In genomic region chr15:100908466-100908865, GRCh38 we compare ENCODE assay signal across 16 cellular contexts. TPM values are rescaled to one million over a fixed set of nuclear protein-coding genes. Genes with fewer than 3 reads are reported as not detected.
DNase-seq lines count a peak whose midpoint lies in the region; ATAC-seq and TF ChIP-seq lines count a peak whose summit lies in the region.
"Had no signal": no experiment of that assay in that cellular context is flagged by ENCODE, and none has a peak within 500 bp of the region (broad histone marks: within the 10 kb centered on the region; RNA-seq: fewer than 3 reads in every experiment).

No MANE protein-coding gene starts in this region.

- no peak overlapping the region for H3K4ac ChIP-seq in mesenchymal stem cell (ENCODE audit: low read depth in 1 of 2, low read length in 2 of 2)

- H3K18ac ChIP-seq in mesenchymal stem cell (ENCODE audit: low read depth in 1 of 2, low read length in 2 of 2): no peak overlapping the region

- no peak overlapping the region for H2BK5ac ChIP-seq in mesenchymal stem cell (ENCODE audit: low read depth, low read length, poor library complexity, severe bottlenecking)

- POLR2A ChIA-PET in RWPE1 (lab: Yijun Ruan, JAX; ENCODE audit: low non-redundant PET): no interaction called here

- H3K14ac ChIP-seq in mesenchymal stem cell (ENCODE audit: low read length in 2 of 2): no peak overlapping the region

- H2AK5ac ChIP-seq in mesenchymal stem cell (ENCODE audit: low read length, severe bottlenecking): no peak overlapping the region

- H2BK15ac ChIP-seq in mesenchymal stem cell (ENCODE audit: low read depth, poor library complexity, severe bottlenecking): no peak overlapping the region

- H3K36me3 ChIP-seq in mesenchymal stem cell (ENCODE audit: control insufficient read depth in 1 of 2, insufficient read depth in 2 of 2, low read depth in 1 of 2, low read length in 2 of 2): peaks cover 0 to 89% of the 10 kb centered on the region in 2 experiments

- no peaks in the 10 kb centered on the region for H3K4me1 ChIP-seq in mesenchymal stem cell (ENCODE audit: control insufficient read depth, insufficient read depth, low read depth, low read length)

- H2BK120ac ChIP-seq in mesenchymal stem cell (ENCODE audit: low read depth, low read length): no peak overlapping the region

- no peak overlapping the region for H2BK12ac ChIP-seq in mesenchymal stem cell (ENCODE audit: low read length in 2 of 2)

- peaks cover 9% of the 10 kb centered on the region for H3K9me3 ChIP-seq in mesenchymal stem cell (ENCODE audit: control insufficient read depth, low read length)

- 75% methylated on average over 6 of the region's 6 CpGs for WGBS in mesenchymal stem cell

- peak overlapping the region; percentile 22; the same call in 1 of the 2 replicates for H3K27ac ChIP-seq in RWPE1
- no peak overlapping the region for H3K27ac ChIP-seq in mesenchymal stem cell (ENCODE audit: low read length, poor library complexity, severe bottlenecking)
- H3K27ac ChIP-seq: GM23248 had no signal

- no peak overlapping the region for H3K9ac ChIP-seq in mesenchymal stem cell (ENCODE audit: low read length)
- H3K9ac ChIP-seq: GM23248 had no signal

- DNase-seq in RWPE1 (ENCODE audit: low spot score): no peak
- DNase-seq in mesenchymal stem cell: no peak
- DNase-seq in omental fat pad (ENCODE audit: low spot score): peak; percentile 21
- DNase-seq in NCI-H1436 (lab: John Stamatoyannopoulos, UW): no peak
- DNase-seq in amygdala (lab: John Stamatoyannopoulos, UW): no peak
- no peak for DNase-seq in NCI-H2029 (lab: John Stamatoyannopoulos, UW)
- DNase-seq: C1 segment of cervical spinal cord; CD4-positive, alpha-beta memory T cell; COR-L47; DMS79; EL; GDM1; GM23248; H9 had no signal

- TF ChIP-seq CTCF in RWPE1 (conservative IDR thresholded peaks at IDR 0.05; ENCODE audit: low read depth) (no peak), omental fat pad (IDR thresholded peaks at IDR 0.05) (no peak)

- H3K27me3 ChIP-seq in mesenchymal stem cell (ENCODE audit: control insufficient read depth in 1 of 2, insufficient read depth in 1 of 2, low read length in 2 of 2): peaks cover 0 to 17% of the 10 kb centered on the region in 2 experiments

- no peak overlapping the region for H3K4me2 ChIP-seq in mesenchymal stem cell (ENCODE audit: low read length, poor library complexity, severe bottlenecking)

- H4K91ac ChIP-seq in mesenchymal stem cell (ENCODE audit: low read length): peak overlapping the region; percentile 15

- H3K23ac ChIP-seq in mesenchymal stem cell (ENCODE audit: low read length in 2 of 2): no peak overlapping the region

- H4K8ac ChIP-seq in mesenchymal stem cell (ENCODE audit: low read length): no peak overlapping the region

- CTCF ChIA-PET in RWPE1 (lab: Yijun Ruan, JAX): no interaction called here

- H2AFZ ChIP-seq in mesenchymal stem cell (ENCODE audit: low read depth, low read length): no peak overlapping the region
- H2AFZ ChIP-seq: GM23248 had no signal

- no peaks in the 10 kb centered on the region for H3K79me1 ChIP-seq in mesenchymal stem cell (replicated peaks; ENCODE audit: low read length, poor library complexity, severe bottlenecking)

- no peak for ATAC-seq in omental fat pad (ENCODE audit: low FRiP score)
- ATAC-seq: GM12878, HCT116 had no signal

- H3K4me3 ChIP-seq in mesenchymal stem cell (ENCODE audit: insufficient read depth in 1 of 2, low read depth in 1 of 2, low read length in 2 of 2): no peak overlapping the region
- H3K4me3 ChIP-seq: GM12878, GM23248 had no signal

RNA-seq across cellular contexts. Expression of gene LRRK1, which starts 10.7 kb away (rescaled TPM):
- 1.8 TPM for polyA plus RNA-seq in mesenchymal stem cell (2013, experiment 1 of 2)
- polyA plus RNA-seq in mesenchymal stem cell (2013, experiment 2 of 2): 1.5 TPM
- 10 to 100 TPM in 3 of 4 donors, 1 to 10 TPM in 1; 9.4 to 35.5 (median 16.9) TPM for total RNA-seq in omental fat pad

RNA-seq across cellular contexts. Expression of gene ALDH1A3, which starts 28.8 kb away (rescaled TPM):
- polyA plus RNA-seq in mesenchymal stem cell (2013, experiment 1 of 2): 14.8 TPM
- 15.4 TPM for polyA plus RNA-seq in mesenchymal stem cell (2013, experiment 2 of 2)
- total RNA-seq in omental fat pad: 1,000 to 10,000 TPM in 1 of 4 donors, 100 to 1,000 TPM in 2, 10 to 100 TPM in 1; 61.3 to 1,088 (median 519) TPM
- total RNA-seq: CD4-positive, alpha-beta memory T cell had no signal
- polyA plus RNA-seq: CD4-positive, alpha-beta memory T cell had no signal
